ENCODE assay signal across 14 cellular contexts in genomic region chr20:62550087-62550565, GRCh38.
DNase-seq lines count a peak whose midpoint lies in the region; ATAC-seq and TF ChIP-seq lines count a peak whose summit lies in the region.
"Had no signal": no experiment of that assay in that cellular context is flagged by ENCODE, and none has a peak within 500 bp of the region (broad histone marks: within the 10 kb centered on the region; RNA-seq: fewer than 3 reads in every experiment).

No MANE protein-coding gene starts in this region.

- H3K36me3 ChIP-seq in NT2/D1 (ENCODE audit: insufficient read depth, insufficient read length, low read length) (peaks cover 3% of the 10 kb centered on the region), tibial artery (peaks cover 0 to 10% (median 0%) of the 10 kb centered on the region in 3 donors), OCI-LY7 (ENCODE audit: insufficient read depth, low read length) (no peaks in the 10 kb centered on the region)

- H3K4me3 ChIP-seq in NT2/D1 (ENCODE audit: insufficient read length, low read depth): no peak overlapping the region
- peak overlapping the region; percentile 65 to 68 for H3K4me3 ChIP-seq in tibial artery
- H3K4me3 ChIP-seq in OCI-LY7 (ENCODE audit: low read depth, low read length, poor library complexity, severe bottlenecking): no peak overlapping the region

- H3K9ac ChIP-seq in NT2/D1 (ENCODE audit: insufficient read length, low read depth): peak overlapping the region; percentile 51

- POLR2A ChIA-PET in OCI-LY7 (lab: Charles Lee): no interaction called here

- no TSS peak for BruUV-seq in OCI-LY7 (replicated peaks; lab: Mats Ljungman, UMichigan)

- TF ChIP-seq CTCF in tibial artery (IDR thresholded peaks at IDR 0.05): no peak
- no peak for TF ChIP-seq CTCF in OCI-LY7 (conservative IDR thresholded peaks at IDR 0.05; ENCODE audit: low read length)

- intact Hi-C loops in Right ventricle myocardium inferior (cut with DNase I) (loop anchor here (1.0 to 5.0 kb wide), 2 partner anchors 21 to 53 kb away; no protein-coding TSS in a partner anchor), tibial artery (cut with DNase I; ENCODE audit: low total_unique reads) (no loop called here), OCI-LY7 (cut with micrococcal nuclease; ENCODE audit: unreplicated experiment) (no loop called here)

- CTCF ChIA-PET in OCI-LY7 (lab: Charles Lee; ENCODE audit: unreplicated experiment): no interaction called here

- H4K20me1 ChIP-seq in OCI-LY7 (ENCODE audit: insufficient read depth, low read length): no peaks in the 10 kb centered on the region

- H3K4me1 ChIP-seq in NT2/D1 (ENCODE audit: insufficient read depth, insufficient read length) (peaks cover 18% of the 10 kb centered on the region), tibial artery (peaks cover 0 to 42% (median 34%) of the 10 kb centered on the region in 4 donors), OCI-LY7 (ENCODE audit: insufficient read depth, low read length, poor library complexity, severe bottlenecking) (no peaks in the 10 kb centered on the region)
- H3K4me1 ChIP-seq: foreskin keratinocyte had no signal

- H3K79me2 ChIP-seq in OCI-LY7 (ENCODE audit: insufficient read depth, low read depth, low read length): no peaks in the 10 kb centered on the region

- H3K9me3 ChIP-seq in NT2/D1 (ENCODE audit: insufficient read depth, low read length): peaks cover 2% of the 10 kb centered on the region; the same call in 1 of the 2 replicates
- no peaks in the 10 kb centered on the region for H3K9me3 ChIP-seq in tibial artery
- no peaks in the 10 kb centered on the region for H3K9me3 ChIP-seq in OCI-LY7 (ENCODE audit: low read length)

- no peak overlapping the region for H2AFZ ChIP-seq in OCI-LY7 (ENCODE audit: low read length)

- peak; percentile 88 for ATAC-seq in Right ventricle myocardium inferior
- ATAC-seq: foreskin keratinocyte, HCT116 had no signal

- H3K9me2 ChIP-seq in OCI-LY7 (ENCODE audit: insufficient read depth, low read length): no peaks in the 10 kb centered on the region

- no peak for DNase-seq in NT2/D1 (ENCODE audit: low read depth, low spot score)
- DNase-seq in Right ventricle myocardium inferior (ENCODE audit: missing footprints): peak; percentile 89
- peak; percentile 96 for DNase-seq in myocyte (ENCODE audit: low read depth)
- DNase-seq in tibial artery: peak; percentile 24 to 89
- no peak for DNase-seq in mesenteric fat pad (ENCODE audit: low spot score)
- no peak for DNase-seq in SW480 (ENCODE audit: low spot score)
- DNase-seq in NCI-H345 treated with DMSO at 0.1 percent for 48 hours (lab: John Stamatoyannopoulos, UW; ENCODE audit: unreplicated experiment): no peak
- DNase-seq in OCI-LY7 (ENCODE audit: low spot score): no peak
- DNase-seq: COR-L47, cortex of kidney, NCI-H774 had no signal

- H3K4me2 ChIP-seq in OCI-LY7 (ENCODE audit: low read length): no peak overlapping the region

- H3K27ac ChIP-seq in tibial artery (peak overlapping the region; percentile 63 to 78), OCI-LY7 (ENCODE audit: low read depth, low read length, poor library complexity, severe bottlenecking) (no peak overlapping the region)
- H3K27ac ChIP-seq: foreskin keratinocyte, skin epidermis had no signal

- H3K27me3 ChIP-seq in NT2/D1 (ENCODE audit: insufficient read depth, insufficient read length): peaks cover 44% of the 10 kb centered on the region
- H3K27me3 ChIP-seq in tibial artery: peaks cover 0 to 48% of the 10 kb centered on the region in 2 donors

Comparison
In these comparisons a context has a peak if more than half of its experiments do, and no peak if none do; other contexts are left out.
1. DNase-seq: peak in Right ventricle myocardium inferior (single experiment), myocyte (single experiment) and tibial artery (2 of 2); none in NT2/D1 (single experiment), mesenteric fat pad (single experiment), SW480 (single experiment), NCI-H345 treated with DMSO at 0.1 percent for 48 hours (single experiment) and OCI-LY7 (single experiment).
2. H3K4me3 ChIP-seq: peak in tibial artery (2 of 2); none in NT2/D1 (single experiment) and OCI-LY7 (single experiment).